ENCODE assay signal across 8 cellular contexts in genomic region chr3:170869645-170870593, GRCh38. TPM values are rescaled to one million over a fixed set of nuclear protein-coding genes. Genes with fewer than 3 reads are reported as not detected.
DNase-seq lines count a peak whose midpoint lies in the region; ATAC-seq and TF ChIP-seq lines count a peak whose summit lies in the region.

Gene RPL22L1, minus strand, starts transcription at chr3:170870195. Its CDS starts 28 bp downstream, at chr3:170870167.

- peaks cover 2% of the 10 kb centered on the region for H3K36me3 ChIP-seq in endocrine pancreas (ENCODE audit: control insufficient read depth, insufficient read depth, low read length)
- H3K36me3 ChIP-seq in mesodermal cell (ENCODE audit: control insufficient read depth, insufficient read depth, low read length): peaks cover 36% of the 10 kb centered on the region

- POLR2A ChIA-PET in activated CD4-positive, alpha-beta memory T cell treated with anti-CD3 and anti-CD28 coated beads for 36 hours (lab: Charles Lee): interaction anchor here (0.6 to 2.5 kb wide), 12 partner anchors 12 to 813 kb away, joined by 3 to 25 read pairs (median 4); partner anchors contain the start of genes EIF5A2, PHC3, SKIL and TNIK

- intact Hi-C loops in activated CD4-positive, alpha-beta memory T cell treated with anti-CD3 and anti-CD28 coated beads for 36 hours (cut with micrococcal nuclease): loop anchor here (1.0 to 10.0 kb wide), 5 partner anchors 38 to 1097 kb away; partner anchors contain the start of genes EIF5A2, MYNN, PHC3 and SKIL

- DNase-seq in Ammon's horn (ENCODE audit: low spot score) (peak; percentile 99), HL-60 (ENCODE audit: low read depth in 1 of 2, low spot score in 1 of 2) (peak; percentile 92 to 95)
- DNase-seq in activated CD4-positive, alpha-beta memory T cell treated with anti-CD3 and anti-CD28 coated beads for 36 hours: peak; percentile 95
- DNase-seq in stimulated activated CD8-positive, alpha-beta memory T cell treated with anti-CD3 and anti-CD28 coated beads, Interleukin-2, amount 100 ng/mL, for 1 hour (ENCODE audit: low read depth in 2 of 2): peak; percentile 82 to 86
- no peak for DNase-seq in effector CD8-positive, alpha-beta T cell (lab: John Stamatoyannopoulos, UW)

- H3K9me3 ChIP-seq in endocrine pancreas (ENCODE audit: control insufficient read depth, low read length) (no peaks in the 10 kb centered on the region), mesodermal cell (ENCODE audit: control insufficient read depth, low read length) (no peaks in the 10 kb centered on the region)

- H3K27ac ChIP-seq in HL-60 (replicated peaks): peak within 1 kb of the TSS; percentile 95
- peak within 1 kb of the TSS; percentile 95 for H3K27ac ChIP-seq in mesodermal cell (ENCODE audit: low read depth, low read length, severe bottlenecking)

- peaks cover 34% of the 10 kb centered on the region for H3K36me3 Mint-ChIP-seq in activated CD4-positive, alpha-beta memory T cell treated with anti-CD3 and anti-CD28 coated beads for 36 hours

- H3K4me1 ChIP-seq in endocrine pancreas (ENCODE audit: control insufficient read depth, insufficient read depth, low read length): peaks cover 5% of the 10 kb centered on the region
- peaks cover 3% of the 10 kb centered on the region for H3K4me1 ChIP-seq in mesodermal cell (ENCODE audit: control insufficient read depth, insufficient read depth, low read length, poor library complexity, severe bottlenecking)

- no peak for TF ChIP-seq CTCF in HL-60 (IDR thresholded peaks at IDR 0.05; ENCODE audit: insufficient read depth, low read length)

- H3K9ac ChIP-seq in endocrine pancreas (ENCODE audit: control insufficient read depth, insufficient read depth, low read length): peak within 1 kb of the TSS; percentile 74

- no peaks in the 10 kb centered on the region for H3K27me3 ChIP-seq in HL-60 (ENCODE audit: insufficient read depth, poor library complexity, severe bottlenecking)
- no peaks in the 10 kb centered on the region for H3K27me3 ChIP-seq in endocrine pancreas (ENCODE audit: control insufficient read depth, insufficient read depth, low read length)

- peak within 1 kb of the TSS; percentile 97 for H3K4me3 Mint-ChIP-seq in activated CD4-positive, alpha-beta memory T cell treated with anti-CD3 and anti-CD28 coated beads for 36 hours

- H3K27ac Mint-ChIP-seq in activated CD4-positive, alpha-beta memory T cell treated with anti-CD3 and anti-CD28 coated beads for 36 hours: peak within 1 kb of the TSS; percentile 98

- CTCF ChIA-PET in activated CD4-positive, alpha-beta memory T cell treated with anti-CD3 and anti-CD28 coated beads for 36 hours (lab: Charles Lee): interaction anchor here (1.0 to 1.5 kb wide), 6 partner anchors 13 to 696 kb away, joined by 3 to 6 read pairs (median 4); partner anchors contain the start of gene EIF5A2

- H3K27me3 Mint-ChIP-seq in activated CD4-positive, alpha-beta memory T cell treated with anti-CD3 and anti-CD28 coated beads for 36 hours: no peaks in the 10 kb centered on the region

- ATAC-seq in GM19452 (IDR thresholded peaks at IDR 0.05; ENCODE audit: unreplicated experiment): peak; percentile 95

- H3K4me3 ChIP-seq in HL-60 (replicated peaks; ENCODE audit: insufficient read depth, low read length): peak within 1 kb of the TSS; percentile 81
- peak within 1 kb of the TSS; percentile 87 for H3K4me3 ChIP-seq in endocrine pancreas (ENCODE audit: control insufficient read depth, insufficient read depth, low read length)
- H3K4me3 ChIP-seq in mesodermal cell (ENCODE audit: extremely low read depth, insufficient read depth, low read length, poor library complexity, severe bottlenecking): peak within 1 kb of the TSS; percentile 79

- H3K4me1 Mint-ChIP-seq in activated CD4-positive, alpha-beta memory T cell treated with anti-CD3 and anti-CD28 coated beads for 36 hours (ENCODE audit: low read depth): peaks cover 22% of the 10 kb centered on the region

- peaks cover 5% of the 10 kb centered on the region for H3K9me3 Mint-ChIP-seq in activated CD4-positive, alpha-beta memory T cell treated with anti-CD3 and anti-CD28 coated beads for 36 hours

- 0% methylated on average over 40 to 48 of the region's 59 CpGs for WGBS in mesodermal cell (ENCODE audit: insufficient coverage in 2 of 2), 2 experiments

RNA-seq across cellular contexts. Expression of gene RPL22L1, which starts in this region (rescaled TPM):
- total RNA-seq in activated CD4-positive, alpha-beta memory T cell treated with anti-CD3 and anti-CD28 coated beads for 36 hours: 100 to 1,000 TPM; 379 to 382 TPM
- polyA plus RNA-seq in mesodermal cell (2013, experiment 1 of 2): 158 TPM
- 160 TPM for polyA plus RNA-seq in mesodermal cell (2013, experiment 2 of 2)
